In the genomic region with DNA sequence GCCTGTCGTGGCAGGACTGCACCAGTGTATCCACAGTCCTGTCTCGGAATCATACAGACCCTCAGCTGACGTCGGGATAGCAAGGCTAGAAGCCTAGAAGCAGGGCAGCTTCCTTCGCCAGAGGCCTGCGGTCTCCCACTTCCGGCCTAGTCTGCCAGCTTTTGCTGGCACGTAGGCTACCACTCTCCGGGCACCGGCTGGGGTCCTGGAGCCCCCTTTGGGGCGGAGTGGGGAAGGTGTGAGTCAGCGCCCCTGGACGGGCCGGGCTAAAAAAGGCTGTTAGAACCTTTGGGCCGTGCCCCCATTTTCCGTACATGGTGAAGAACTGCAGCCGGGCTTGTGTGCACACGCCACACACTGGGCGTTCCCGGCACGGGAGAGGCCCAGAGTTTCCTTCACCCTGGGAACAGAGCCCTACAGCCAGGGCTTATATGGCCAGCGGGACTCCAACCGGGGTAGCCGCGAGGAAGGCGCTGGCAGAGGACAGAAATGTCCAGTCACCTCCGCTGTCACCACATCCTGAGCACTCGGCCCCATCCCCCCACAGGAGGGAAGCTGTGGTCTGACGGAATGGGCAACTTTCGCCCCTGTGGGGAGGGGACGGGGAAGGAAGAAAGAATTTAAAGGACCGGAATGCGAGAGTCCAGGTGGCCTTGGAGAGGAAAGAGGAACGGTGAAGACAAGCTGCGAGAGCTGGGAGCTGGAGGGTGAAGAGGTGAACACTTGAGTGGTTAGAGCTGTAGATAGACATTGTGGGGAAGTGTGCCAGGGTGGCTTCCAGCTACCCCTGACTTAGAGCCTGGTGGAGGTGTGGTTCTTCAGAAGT, we compare ENCODE assay signal across 8 cellular contexts. TPM values are rescaled to one million over a fixed set of nuclear protein-coding genes. Genes with fewer than 3 reads are reported as not detected.
DNase-seq lines count a peak whose midpoint lies in the region; ATAC-seq lines count a peak whose summit lies in the region.

No MANE protein-coding gene starts in this region.

- H3K27me3 Mint-ChIP-seq in activated CD4-positive, alpha-beta T cell treated with anti-CD3 and anti-CD28 coated beads, Interleukin-2, amount 10 ng/mL, durations not matched to agents 24 days and 14 days, result no peaks in the 10 kb centered on the region
- H3K27me3 Mint-ChIP-seq in stimulated activated naive B cell treated with anti-CD40 and anti-IgM and Interleukin-4, amounts not matched to agents 10 μg/mL and 1 μg/mL and 100 μg/mL, for 72 hours, result no peaks in the 10 kb centered on the region

- peak overlapping the region; percentile 83 for H3K4me3 Mint-ChIP-seq in activated CD4-positive, alpha-beta T cell treated with anti-CD3 and anti-CD28 coated beads, Interleukin-2, amount 10 ng/mL, durations not matched to agents 24 days and 14 days
- H3K4me3 Mint-ChIP-seq in stimulated activated naive B cell treated with anti-CD40 and anti-IgM and Interleukin-4, amounts not matched to agents 10 μg/mL and 1 μg/mL and 100 μg/mL, for 72 hours, result peak overlapping the region; percentile 79 to 85

- H3K27ac ChIP-seq in duodenal mucosa (ENCODE audit: low read depth, low read length), result peak overlapping the region; percentile 94

- ATAC-seq in GM21367 (IDR thresholded peaks at IDR 0.05; ENCODE audit: unreplicated experiment) (peak; percentile 30), HG02973 (IDR thresholded peaks at IDR 0.05; ENCODE audit: unreplicated experiment) (no peak)
- ATAC-seq in stimulated activated naive B cell treated with anti-CD40 and anti-IgM and Interleukin-4, amounts not matched to agents 10 μg/mL and 1 μg/mL and 100 μg/mL, for 72 hours (replicated peaks), result peak; percentile 43 to 44

- H3K27ac Mint-ChIP-seq in activated CD4-positive, alpha-beta T cell treated with anti-CD3 and anti-CD28 coated beads, Interleukin-2, amount 10 ng/mL, durations not matched to agents 24 days and 14 days, result peak overlapping the region; percentile 94
- peak overlapping the region; percentile 95 for H3K27ac Mint-ChIP-seq in stimulated activated naive B cell treated with anti-CD40 and anti-IgM and Interleukin-4, amounts not matched to agents 10 μg/mL and 1 μg/mL and 100 μg/mL, for 72 hours

- H3K36me3 ChIP-seq in duodenal mucosa (ENCODE audit: control insufficient read depth in 1 of 2, insufficient read depth in 2 of 2, low read length in 2 of 2), result no peaks in the 10 kb centered on the region

- no peaks in the 10 kb centered on the region for H3K36me3 Mint-ChIP-seq in activated CD4-positive, alpha-beta T cell treated with anti-CD3 and anti-CD28 coated beads, Interleukin-2, amount 10 ng/mL, durations not matched to agents 24 days and 14 days (ENCODE audit: low read depth)
- no peaks in the 10 kb centered on the region for H3K36me3 Mint-ChIP-seq in stimulated activated naive B cell treated with anti-CD40 and anti-IgM and Interleukin-4, amounts not matched to agents 10 μg/mL and 1 μg/mL and 100 μg/mL, for 72 hours

- H3K4me3 ChIP-seq in duodenal mucosa (ENCODE audit: low read depth in 1 of 2, low read length in 2 of 2), result peak overlapping the region; percentile 63 to 66

- H3K9me3 ChIP-seq in duodenal mucosa (ENCODE audit: control insufficient read depth in 1 of 2, low read length in 2 of 2), result no peaks in the 10 kb centered on the region

- DNase-seq in A172 (ENCODE audit: low spot score), result peak; percentile 84
- peak; percentile 72 for DNase-seq in NCI-H1092 treated with DMSO at 0.1 percent for 48 hours (lab: John Stamatoyannopoulos, UW)
- peak; percentile 86 for DNase-seq in activated CD4-positive, alpha-beta T cell treated with anti-CD3 and anti-CD28 coated beads, Interleukin-2, amount 10 ng/mL, durations not matched to agents 24 days and 14 days
- DNase-seq in medulla oblongata (ENCODE audit: extremely low spot score), result peak; percentile 46
- DNase-seq in stimulated activated naive B cell treated with anti-CD40 and anti-IgM and Interleukin-4, amounts not matched to agents 10 μg/mL and 1 μg/mL and 100 μg/mL, for 72 hours, result peak; percentile 55

- intact Hi-C loops in activated CD4-positive, alpha-beta T cell treated with anti-CD3 and anti-CD28 coated beads, Interleukin-2, amount 10 ng/mL, durations not matched to agents 24 days and 14 days (cut with micrococcal nuclease), result loop anchor here (10.0 kb wide), 2 partner anchors 62 to 362 kb away; a partner anchor contains a TSS

- H3K9ac ChIP-seq in duodenal mucosa (ENCODE audit: low read depth in 1 of 2, low read length in 2 of 2), result peak overlapping the region; percentile 71 to 80

- H3K4me1 ChIP-seq in duodenal mucosa (ENCODE audit: control insufficient read depth in 1 of 2, insufficient read depth in 2 of 2, low read length in 2 of 2), result peaks cover 10 to 22% of the 10 kb centered on the region in 2 donors

- H3K27me3 ChIP-seq in duodenal mucosa (ENCODE audit: control insufficient read depth in 1 of 2, insufficient read depth in 2 of 2, low read length in 2 of 2), result no peaks in the 10 kb centered on the region

- H3K9me3 Mint-ChIP-seq in activated CD4-positive, alpha-beta T cell treated with anti-CD3 and anti-CD28 coated beads, Interleukin-2, amount 10 ng/mL, durations not matched to agents 24 days and 14 days, result no peaks in the 10 kb centered on the region
- H3K9me3 Mint-ChIP-seq in stimulated activated naive B cell treated with anti-CD40 and anti-IgM and Interleukin-4, amounts not matched to agents 10 μg/mL and 1 μg/mL and 100 μg/mL, for 72 hours, result peaks cover 0 to 3% of the 10 kb centered on the region in 2 donors

- H3K4me1 Mint-ChIP-seq in activated CD4-positive, alpha-beta T cell treated with anti-CD3 and anti-CD28 coated beads, Interleukin-2, amount 10 ng/mL, durations not matched to agents 24 days and 14 days, result peaks cover 28% of the 10 kb centered on the region
- peaks cover 20 to 52% of the 10 kb centered on the region in 2 donors for H3K4me1 Mint-ChIP-seq in stimulated activated naive B cell treated with anti-CD40 and anti-IgM and Interleukin-4, amounts not matched to agents 10 μg/mL and 1 μg/mL and 100 μg/mL, for 72 hours

RNA-seq across cellular contexts. Expression of a gene that starts 4.6 kb away (rescaled TPM):
- total RNA-seq in A172 (2014; rRNA removed; shearing (Covaris generic)), result 0.36 and 1.8 TPM in 2 replicates
- 0.96 and 1.1 TPM in 2 replicates for total RNA-seq in activated CD4-positive, alpha-beta T cell treated with anti-CD3 and anti-CD28 coated beads, Interleukin-2, amount 10 ng/mL, durations not matched to agents 24 days and 14 days

RNA-seq across cellular contexts. Expression of a gene that starts 4.6 kb away (rescaled TPM):
- total RNA-seq in A172 (2014; rRNA removed; shearing (Covaris generic)), result 70.3 and 80.8 TPM in 2 replicates
- total RNA-seq in activated CD4-positive, alpha-beta T cell treated with anti-CD3 and anti-CD28 coated beads, Interleukin-2, amount 10 ng/mL, durations not matched to agents 24 days and 14 days, result 84.4 and 91.4 TPM in 2 replicates

RNA-seq across cellular contexts. Expression of a gene that starts 19.0 kb away (rescaled TPM):
- total RNA-seq in A172 (2014; rRNA removed; shearing (Covaris generic)), result 2.8 and 2.9 TPM in 2 replicates
- 21.9 and 22.7 TPM in 2 replicates for total RNA-seq in activated CD4-positive, alpha-beta T cell treated with anti-CD3 and anti-CD28 coated beads, Interleukin-2, amount 10 ng/mL, durations not matched to agents 24 days and 14 days

RNA-seq across cellular contexts. Expression of a gene that starts 32.9 kb away (rescaled TPM):
- 0.05 and 0.48 TPM in 2 replicates for total RNA-seq in A172 (2014; rRNA removed; shearing (Covaris generic))
- total RNA-seq in activated CD4-positive, alpha-beta T cell treated with anti-CD3 and anti-CD28 coated beads, Interleukin-2, amount 10 ng/mL, durations not matched to agents 24 days and 14 days, result 4.9 and 5.3 TPM in 2 replicates

RNA-seq across cellular contexts. Expression of a gene that starts 43.6 kb away (rescaled TPM):
- 41.9 and 42.4 TPM in 2 replicates for total RNA-seq in A172 (2014; rRNA removed; shearing (Covaris generic))
- total RNA-seq in activated CD4-positive, alpha-beta T cell treated with anti-CD3 and anti-CD28 coated beads, Interleukin-2, amount 10 ng/mL, durations not matched to agents 24 days and 14 days, result 24.7 TPM in 2 replicates
